ENCODE assay signal across 11 cellular contexts in genomic region chr17:80676096-80676466, GRCh38.
"Had no signal": no experiment of that assay in that cellular context is flagged by ENCODE, and none has a peak within 500 bp of the region (broad histone marks: within the 10 kb centered on the region; RNA-seq: fewer than 3 reads in every experiment).

No MANE protein-coding gene starts in this region.

- H3K9me3 Mint-ChIP-seq: activated T-cell treated with anti-CD3 and anti-CD28 coated beads, Interleukin-2, amount 50 U/mL, for 24 hours; natural killer cell had no signal

- H3K27me3 Mint-ChIP-seq: activated CD8-positive, alpha-beta memory T cell treated with anti-CD3 and anti-CD28 coated beads, Interleukin-2, amount 10 ng/mL, durations not matched to agents 7 days and 5 days; activated T-cell treated with anti-CD3 and anti-CD28 coated beads, Interleukin-2, amount 50 U/mL, for 24 hours had no signal

- H3K9me3 ChIP-seq: psoas muscle, spleen, thyroid gland had no signal

- H3K4me3 Mint-ChIP-seq: activated CD8-positive, alpha-beta memory T cell treated with anti-CD3 and anti-CD28 coated beads, Interleukin-2, amount 10 ng/mL, durations not matched to agents 7 days and 5 days; activated T-cell treated with anti-CD3 and anti-CD28 coated beads, Interleukin-2, amount 50 U/mL, for 24 hours; immature natural killer cell; natural killer cell had no signal

- H3K36me3 Mint-ChIP-seq: natural killer cell had no signal

- H3K27ac Mint-ChIP-seq: activated CD8-positive, alpha-beta memory T cell treated with anti-CD3 and anti-CD28 coated beads, Interleukin-2, amount 10 ng/mL, durations not matched to agents 7 days and 5 days had no signal

- ATAC-seq: activated CD8-positive, alpha-beta memory T cell treated with anti-CD3 and anti-CD28 coated beads, Interleukin-2, amount 10 ng/mL, durations not matched to agents 7 days and 5 days; foreskin keratinocyte; natural killer cell; psoas muscle had no signal

- H3K27ac ChIP-seq: cardiac muscle cell, foreskin keratinocyte, psoas muscle, spleen, thyroid gland had no signal

- H3K27me3 ChIP-seq: cardiac muscle cell, foreskin keratinocyte, spleen, thyroid gland had no signal

- DNase-seq: activated CD4-positive, alpha-beta T cell treated with anti-CD3 and anti-CD28 coated beads, Interleukin-2, amount 50 U/mL, for 4 hours; activated CD8-positive, alpha-beta memory T cell treated with anti-CD3 and anti-CD28 coated beads, Interleukin-2, amount 10 ng/mL, durations not matched to agents 7 days and 5 days; activated T-cell treated with anti-CD3 and anti-CD28 coated beads, Interleukin-2, amount 50 U/mL, for 24 hours; foreskin keratinocyte; immature natural killer cell; natural killer cell; spleen; stimulated activated CD4-positive, alpha-beta T cell treated with anti-CD3 and anti-CD28 coated beads, Interleukin-2, amount 100 ng/mL, for 24 hours; thyroid gland had no signal
